In the genomic region with DNA sequence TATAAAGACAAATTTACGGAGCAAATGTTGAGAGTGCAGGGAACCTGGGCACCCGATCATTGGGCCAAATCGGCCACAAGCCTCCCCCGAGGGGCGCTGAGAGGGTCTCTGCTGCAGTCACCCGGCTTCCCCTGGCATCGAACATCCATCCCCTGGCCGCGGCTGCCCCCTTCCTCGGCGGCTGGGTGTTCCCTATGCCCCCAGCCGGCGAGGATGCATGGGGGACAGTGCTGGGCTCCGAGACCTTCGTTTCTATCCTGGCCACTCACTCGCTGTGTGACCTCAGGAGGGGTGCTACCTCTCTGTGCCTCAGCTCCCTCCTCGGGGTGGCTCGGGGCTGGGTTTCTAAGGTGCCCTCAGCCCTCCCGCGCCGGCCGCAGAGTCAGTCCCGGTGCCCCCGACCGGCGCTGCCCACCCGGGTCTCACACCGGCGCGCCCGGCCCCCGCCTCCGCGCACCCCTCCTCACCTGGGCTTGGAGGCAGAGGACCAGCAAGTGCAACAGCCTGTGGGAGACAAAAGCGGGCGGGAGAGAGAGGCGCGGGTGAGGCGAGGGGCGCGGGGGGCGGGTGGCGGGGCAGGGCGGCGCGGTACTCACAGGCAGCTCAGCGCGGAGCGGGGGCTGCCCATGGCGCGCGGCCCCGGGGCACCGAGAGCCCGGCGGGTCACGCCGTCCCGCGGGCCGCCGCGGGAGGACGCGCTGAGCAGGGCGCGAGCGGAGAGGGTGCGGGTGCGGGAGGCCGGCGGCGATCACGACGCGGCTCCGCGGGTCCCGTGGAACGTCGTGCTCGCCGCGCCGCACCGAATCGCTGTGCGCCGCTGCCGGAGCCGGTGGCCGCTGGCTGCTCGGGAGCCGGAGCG, we compare ENCODE assay signal across 1 cellular context.
TF ChIP-seq lines count a peak whose summit lies in the region.

TSS of gene FGF8 (minus strand) at position 842 of the 859 bp plus-strand sequence. CDS start at position 628, 214 bp downstream.

TF ChIP-seq in neural cell, 6 proteins besides CTCF, POLR2A, EP300 and RAD21:
- no peak for TF ChIP-seq EZH2 (IDR thresholded peaks at IDR 0.05; ENCODE audit: borderline replicate concordance, insufficient read depth, low read length, poor library complexity, severe bottlenecking)
- TF ChIP-seq MXI1 (conservative IDR thresholded peaks at IDR 0.05; ENCODE audit: poor library complexity, severe bottlenecking), result no peak
- no peak for TF ChIP-seq REST (IDR thresholded peaks at IDR 0.05; ENCODE audit: borderline replicate concordance)
- TF ChIP-seq TAF1 (IDR thresholded peaks at IDR 0.05; ENCODE audit: low read depth), result no peak
- TF ChIP-seq POLR2AphosphoS5 (IDR thresholded peaks at IDR 0.05), result no peak
- TF ChIP-seq SMC3 (conservative IDR thresholded peaks at IDR 0.05; ENCODE audit: poor library complexity), result no peak
